6 cellular contexts compared by ENCODE assay signal in genomic region chr1:121243913-121244312, GRCh38. TPM values are rescaled to one million over a fixed set of nuclear protein-coding genes. Genes with fewer than 3 reads are reported as not detected.
DNase-seq lines count a peak whose midpoint lies in the region; ATAC-seq, FAIRE-seq and TF ChIP-seq lines count a peak whose summit lies in the region.
"Not testable (repeated sequence)": the region's sequence is repeated elsewhere in the genome, so short reads cannot be mapped to it uniquely, and the experiment has no call there.

No MANE protein-coding gene starts in this region.

- not testable (repeated sequence) for H3K27ac Mint-ChIP-seq in activated T-helper 17 cell treated with anti-CD3 and anti-CD28 coated beads, Interleukin-2, amount 50 U/mL, for 72 hours

- not testable (repeated sequence) for H3K9me3 Mint-ChIP-seq in activated T-helper 17 cell treated with anti-CD3 and anti-CD28 coated beads, Interleukin-2, amount 50 U/mL, for 72 hours

- ATAC-seq in PC-3: peak; percentile 58
- ATAC-seq in SK-N-SH treated with all-trans-retinoic acid at 6 μM for 48 hours: peak; percentile 93
- peak; percentile 44 for ATAC-seq in activated T-helper 17 cell treated with anti-CD3 and anti-CD28 coated beads, Interleukin-2, amount 50 U/mL, for 72 hours (replicated peaks)
- ATAC-seq in left cardiac atrium: peak; percentile 30 to 89
- ATAC-seq in omental fat pad (ENCODE audit: low FRiP score): peak; percentile 67

- intact Hi-C loops in PC-3 (cut with micrococcal nuclease); left cardiac atrium (cut with DNase I): not testable (repeated sequence)

- H3K9me3 ChIP-seq in PC-3 (ENCODE audit: low read length): not testable (repeated sequence)

- not testable (repeated sequence) for H3K27me3 Mint-ChIP-seq in activated T-helper 17 cell treated with anti-CD3 and anti-CD28 coated beads, Interleukin-2, amount 50 U/mL, for 72 hours

- not testable (repeated sequence) for H3K27ac ChIP-seq in PC-3 (ENCODE audit: low read length)

- CTCF ChIA-PET in PC-3 (lab: Charles Lee): not testable (repeated sequence)

- not testable (repeated sequence) for H3F3A ChIP-seq in PC-3 (ENCODE audit: low read length, unreplicated experiment)

- peak; percentile 95 for FAIRE-seq in H54 (lab: Jason Lieb, UNC)

- H4K20me1 ChIP-seq in PC-3 (ENCODE audit: low read length): not testable (repeated sequence)

- H3K4me1 ChIP-seq in PC-3 (ENCODE audit: insufficient read depth, low read length): not testable (repeated sequence)

- H3K4me3 Mint-ChIP-seq in activated T-helper 17 cell treated with anti-CD3 and anti-CD28 coated beads, Interleukin-2, amount 50 U/mL, for 72 hours: not testable (repeated sequence)

- H3K4me1 Mint-ChIP-seq in activated T-helper 17 cell treated with anti-CD3 and anti-CD28 coated beads, Interleukin-2, amount 50 U/mL, for 72 hours: not testable (repeated sequence)

- not testable (repeated sequence) for H3K4me2 ChIP-seq in PC-3 (ENCODE audit: low read length)

- not testable (repeated sequence) for H3K79me2 ChIP-seq in PC-3 (ENCODE audit: low read length)

- H2AFZ ChIP-seq in PC-3 (ENCODE audit: low read length): not testable (repeated sequence)

- H3K9ac ChIP-seq in PC-3 (ENCODE audit: low read length): not testable (repeated sequence)

- H3K27me3 ChIP-seq in PC-3 (ENCODE audit: low read length): not testable (repeated sequence)

- H3K9me2 ChIP-seq in PC-3 (replicated peaks; ENCODE audit: low read length): not testable (repeated sequence)

- not testable (repeated sequence) for H3K36me3 Mint-ChIP-seq in activated T-helper 17 cell treated with anti-CD3 and anti-CD28 coated beads, Interleukin-2, amount 50 U/mL, for 72 hours (ENCODE audit: low read depth)

- H3K4me3 ChIP-seq in PC-3 (ENCODE audit: low read length): not testable (repeated sequence)

- DNase-seq in H54 (ENCODE audit: insufficient read length, low spot score); PC-3; left cardiac atrium; omental fat pad (ENCODE audit: low spot score): not testable (repeated sequence)

- not testable (repeated sequence) for BruUV-seq in PC-3 (replicated peaks; lab: Mats Ljungman, UMichigan)

- not testable (repeated sequence) for TF ChIP-seq CTCF in PC-3 (conservative IDR thresholded peaks at IDR 0.05; ENCODE audit: low read depth, low read length); omental fat pad (IDR thresholded peaks at IDR 0.05)

- not testable (repeated sequence) for TF ChIP-seq POLR2A in H54 (IDR thresholded peaks at IDR 0.05; ENCODE audit: low read depth, low read length)

- POLR2A ChIA-PET in PC-3 (lab: Charles Lee; ENCODE audit: unreplicated experiment): not testable (repeated sequence)

- H3K36me3 ChIP-seq in PC-3 (ENCODE audit: low read depth, low read length): not testable (repeated sequence)

RNA-seq across cellular contexts. Expression of gene SRGAP2C, which starts 59.1 kb away (rescaled TPM):
- total RNA-seq in PC-3 (2014; rRNA removed) (6.6 and 7.6 TPM in 2 replicates), left cardiac atrium (10 to 100 TPM; 16.9 to 21.8 TPM), omental fat pad (10 to 100 TPM; 19.8 to 41.0 (median 26.5) TPM)
- 10 to 100 TPM; 18.7 to 27.6 TPM for total RNA-seq in activated T-helper 17 cell treated with anti-CD3 and anti-CD28 coated beads, Interleukin-2, amount 50 U/mL, for 72 hours

RNA-seq across cellular contexts. Expression of gene FAM72B, which starts 59.8 kb away (rescaled TPM):
- total RNA-seq in PC-3 (2014; rRNA removed): 11.1 and 11.6 TPM in 2 replicates
- 10 to 100 TPM; 18.6 to 22.9 TPM for total RNA-seq in activated T-helper 17 cell treated with anti-CD3 and anti-CD28 coated beads, Interleukin-2, amount 50 U/mL, for 72 hours
- under 1 TPM; 0.68 to 0.94 TPM for total RNA-seq in left cardiac atrium
- total RNA-seq in omental fat pad: 1 to 10 TPM in 2 of 4 donors, under 1 TPM in 2; 0.65 to 5.6 (median 1.1) TPM
